11 cellular contexts compared by ENCODE assay signal in genomic region chr22:30436196-30436595, GRCh38. TPM values are rescaled to one million over a fixed set of nuclear protein-coding genes. Genes with fewer than 3 reads are reported as not detected.
DNase-seq lines count a peak whose midpoint lies in the region; ATAC-seq, FAIRE-seq and TF ChIP-seq lines count a peak whose summit lies in the region.
"Had no signal": no experiment of that assay in that cellular context is flagged by ENCODE, and none has a peak within 500 bp of the region (broad histone marks: within the 10 kb centered on the region; RNA-seq: fewer than 3 reads in every experiment).

No MANE protein-coding gene starts in this region.

- TF ChIP-seq CTCF in liver (IDR thresholded peaks at IDR 0.05; ENCODE audit: low read depth, low read length, missing input control): no peak
- no peak for TF ChIP-seq CTCF in HepG2 (CRISPR knock-in tag; IDR thresholded peaks at IDR 0.05)
- no peak for TF ChIP-seq CTCF in SU-DHL-6 (IDR thresholded peaks at IDR 0.05; ENCODE audit: insufficient read depth, low read length, poor library complexity, severe bottlenecking)
- TF ChIP-seq CTCF in esophagus squamous epithelium (IDR thresholded peaks at IDR 0.05): no peak
- no peak for TF ChIP-seq CTCF in upper lobe of right lung (IDR thresholded peaks at IDR 0.05)

- no peak overlapping the region for H3K9ac ChIP-seq in liver (ENCODE audit: low read depth in 1 of 2, low read length in 2 of 2)
- no peak overlapping the region for H3K9ac ChIP-seq in HepG2 (ENCODE audit: insufficient read depth, low read depth, low read length)
- H3K9ac ChIP-seq in SU-DHL-6 (ENCODE audit: low read length): peak overlapping the region; percentile 27; the same call in 1 of the 2 replicates

- no peak for ATAC-seq in HepG2
- no peak for ATAC-seq in upper lobe of right lung
- no peak for ATAC-seq in GM21529 (IDR thresholded peaks at IDR 0.05; ENCODE audit: unreplicated experiment)
- ATAC-seq in HG03135 (IDR thresholded peaks at IDR 0.05; ENCODE audit: unreplicated experiment): no peak
- ATAC-seq in HG03442 (IDR thresholded peaks at IDR 0.05; ENCODE audit: unreplicated experiment): no peak

- POLR2A ChIA-PET in HepG2 (lab: Yijun Ruan, JAX): interaction anchor here (2.5 kb wide), 1 partner anchor 13 kb away, joined by 8 read pairs; no protein-coding TSS in a partner anchor

- H3K27ac ChIP-seq in liver (ENCODE audit: low read depth in 1 of 2, low read length in 2 of 2) (peak overlapping the region; percentile 36 to 48), HepG2 (ENCODE audit: extremely low read length, insufficient read depth, low read length) (no peak overlapping the region), SU-DHL-6 (ENCODE audit: low read depth, low read length) (peak overlapping the region; percentile 37; the same call in 1 of the 2 replicates), esophagus squamous epithelium (peak overlapping the region; percentile 10 to 71 (median 62)), upper lobe of right lung (peak overlapping the region; percentile 49)

- CTCF ChIA-PET in HepG2 (lab: Yijun Ruan, JAX; ENCODE audit: low intra/inter-chr PET ratio, low total read pairs): no interaction called here

- DNase-seq in HepG2 (ENCODE audit: low spot score) (no peak), esophagus squamous epithelium (lab: John Stamatoyannopoulos, UW) (no peak), upper lobe of right lung (no peak)
- DNase-seq: NCI-H187 had no signal

- H3K36me3 ChIP-seq in liver (ENCODE audit: control insufficient read depth in 4 of 4, insufficient read depth in 3 of 4, low read depth in 1 of 4, low read length in 3 of 4) (no peaks in the 10 kb centered on the region), HepG2 (replicated peaks in 1 of 2; ENCODE audit: control insufficient read depth in 1 of 2, insufficient read depth in 2 of 2, low read length in 2 of 2) (no peaks in the 10 kb centered on the region), SU-DHL-6 (ENCODE audit: low read length) (no peaks in the 10 kb centered on the region), esophagus squamous epithelium (no peaks in the 10 kb centered on the region), upper lobe of right lung (no peaks in the 10 kb centered on the region)

- 89% methylated on average over 2 of the region's 2 CpGs for WGBS in liver
- WGBS in HepG2 (ENCODE audit: low lambda C conversion rate): 100% methylated on average over 1 of the region's 2 CpGs
- WGBS in esophagus squamous epithelium, 2 donors: 42 to 69% methylated on average over 2 of the region's 2 CpGs

- H3K4me2 ChIP-seq in HepG2 (ENCODE audit: low read depth, low read length) (no peak overlapping the region), SU-DHL-6 (ENCODE audit: low read depth, low read length, poor library complexity, severe bottlenecking) (peak overlapping the region; percentile 55)

- TF ChIP-seq EP300 in HepG2 (IDR thresholded peaks at IDR 0.05; ENCODE audit: low read depth in 2 of 2, low read length in 2 of 2): no peak
- TF ChIP-seq EP300 in HepG2 (CRISPR knock-in tag; IDR thresholded peaks at IDR 0.05; ENCODE audit: borderline replicate concordance): no peak

- no peak for FAIRE-seq in HepG2 (lab: Jason Lieb, UNC)

- H3K9me2 ChIP-seq in SU-DHL-6 (replicated peaks; ENCODE audit: insufficient read depth, low read length): no peaks in the 10 kb centered on the region

- H3K27me3 ChIP-seq in liver (ENCODE audit: control insufficient read depth in 4 of 4, insufficient read depth in 4 of 4, low read length in 3 of 4) (no peaks in the 10 kb centered on the region), HepG2 (ENCODE audit: control insufficient read depth in 1 of 2, insufficient read depth in 2 of 2, low read length in 2 of 2) (peaks cover 0 to 7% of the 10 kb centered on the region in 2 experiments; a peak in 3 of 5 replicates), SU-DHL-6 (ENCODE audit: low read length) (no peaks in the 10 kb centered on the region), esophagus squamous epithelium (peaks cover 0 to 30% (median 0%) of the 10 kb centered on the region in 4 donors), upper lobe of right lung (peaks cover 9% of the 10 kb centered on the region)

- H2AFZ ChIP-seq in HepG2 (ENCODE audit: low read length): no peak overlapping the region
- H2AFZ ChIP-seq in SU-DHL-6 (ENCODE audit: low read depth, low read length, severe bottlenecking): peak overlapping the region; percentile 83

- BruUV-seq in HepG2 (replicated peaks; lab: Mats Ljungman, UMichigan): no TSS peak

- H4K20me1 ChIP-seq in HepG2 (ENCODE audit: insufficient read depth, low read length): no peaks in the 10 kb centered on the region
- H4K20me1 ChIP-seq in SU-DHL-6 (ENCODE audit: low read depth, low read length): no peaks in the 10 kb centered on the region

- TF ChIP-seq RAD21 in liver (IDR thresholded peaks at IDR 0.05) (no peak), HepG2 (CRISPR knock-in tag; IDR thresholded peaks at IDR 0.05) (no peak)

- TF ChIP-seq POLR2A in HepG2 (IDR thresholded peaks at IDR 0.05; ENCODE audit: insufficient read depth in 1 of 2, low read depth in 2 of 2, low read length in 2 of 2): no peak
- no peak for TF ChIP-seq POLR2A in esophagus squamous epithelium (IDR thresholded peaks at IDR 0.05)

- peaks cover 4 to 28% (median 18%) of the 10 kb centered on the region in 4 donors for H3K4me1 ChIP-seq in liver (ENCODE audit: control insufficient read depth in 4 of 4, insufficient read depth in 4 of 4, low read length in 3 of 4)
- H3K4me1 ChIP-seq in HepG2 (ENCODE audit: insufficient read depth, low read length): peaks cover 42% of the 10 kb centered on the region
- H3K4me1 ChIP-seq in esophagus squamous epithelium: peaks cover 0 to 52% (median 5%) of the 10 kb centered on the region in 3 donors
- no peaks in the 10 kb centered on the region for H3K4me1 ChIP-seq in upper lobe of right lung

- peaks cover 11% of the 10 kb centered on the region for H3F3A ChIP-seq in SU-DHL-6 (ENCODE audit: insufficient read depth)

- in situ Hi-C loops in HepG2 (cut with HindIII; ENCODE audit: extremely low pct_ligation_motif_present, low pct_unique_long_range_greater_than_20kb): no loop called here

- H3K4me3 ChIP-seq in liver (ENCODE audit: low read depth in 1 of 3, low read length in 3 of 3) (no peak overlapping the region), HepG2 (replicated peaks in 1 of 3; ENCODE audit: insufficient read depth in 1 of 3, low read depth in 2 of 3, low read length in 3 of 3) (no peak overlapping the region), SU-DHL-6 (ENCODE audit: insufficient read depth, low read length, poor library complexity, severe bottlenecking) (peak overlapping the region; percentile 41), esophagus squamous epithelium (no peak overlapping the region), upper lobe of right lung (no peak overlapping the region)

- H3K79me2 ChIP-seq in HepG2 (ENCODE audit: insufficient read depth, low read length): no peaks in the 10 kb centered on the region
- H3K79me2 ChIP-seq in SU-DHL-6 (ENCODE audit: insufficient read depth, low read length): no peaks in the 10 kb centered on the region

- H3K9me3 ChIP-seq in liver (ENCODE audit: control insufficient read depth in 4 of 4, low read length in 3 of 4): no peaks in the 10 kb centered on the region
- H3K9me3 ChIP-seq in HepG2 (ENCODE audit: low read length): no peaks in the 10 kb centered on the region
- no peaks in the 10 kb centered on the region for H3K9me3 ChIP-seq in SU-DHL-6 (ENCODE audit: insufficient read depth, low read length)
- no peaks in the 10 kb centered on the region for H3K9me3 ChIP-seq in esophagus squamous epithelium
- H3K9me3 ChIP-seq in upper lobe of right lung: no peaks in the 10 kb centered on the region

- intact Hi-C loops in HepG2 (cut with micrococcal nuclease; ENCODE audit: unreplicated experiment): no loop called here
- intact Hi-C loops in esophagus squamous epithelium (cut with DNase I): no loop called here
- intact Hi-C loops in upper lobe of right lung (cut with DNase I): no loop called here

RNA-seq across cellular contexts. Expression of gene MTFP1, which starts 10.6 kb away (rescaled TPM):
- 1 to 10 TPM; 6.8 to 9.5 TPM for total RNA-seq in liver
- polyA plus RNA-seq in liver: 10 to 100 TPM in 1 of 2 donors, 1 to 10 TPM in 1; 8.2 to 20.2 TPM
- 40.3 and 45.6 TPM in 2 replicates for total RNA-seq in HepG2 (2016; rRNA removed; fragmentation: Illumina TruSeq; extraction: Trizol)
- 33.4 and 35.3 TPM in 2 replicates for total RNA-seq in HepG2 (2016; cell fraction: cytosol; rRNA removed; fragmentation: Illumina TruSeq; extraction: Trizol; ENCODE audit: low read depth)
- 40.9 and 46.1 TPM in 2 replicates for total RNA-seq in HepG2 (2016; cell fraction: insoluble cytoplasmic fraction; rRNA removed; fragmentation: Illumina TruSeq; extraction: Trizol)
- 44.5 and 56.8 TPM in 2 replicates for total RNA-seq in HepG2 (2016; cell fraction: membrane; rRNA removed; fragmentation: Illumina TruSeq; extraction: Trizol)
- 24.5 and 30.0 TPM in 2 replicates for total RNA-seq in HepG2 (2016; cell fraction: nucleus; rRNA removed; fragmentation: Illumina TruSeq; extraction: Trizol)
- 29.5 TPM in 2 replicates for polyA plus RNA-seq in HepG2 (2011; rRNA removed)
- polyA plus RNA-seq in HepG2 (2011; cell fraction: cytosol; rRNA removed): 33.0 and 55.8 TPM in 2 replicates
- polyA plus RNA-seq in HepG2 (2011; cell fraction: nucleus; rRNA removed): 33.3 and 33.4 TPM in 2 replicates
- polyA plus RNA-seq in HepG2 (2012): 16.5 and 23.5 TPM in 2 replicates
- 26.8 and 41.3 TPM in 2 replicates for polyA plus RNA-seq in HepG2 (2016; cell fraction: cytosol; fragmentation: Illumina TruSeq; extraction: Trizol; ENCODE audit: low read depth)
- polyA plus RNA-seq in HepG2 (2016; cell fraction: insoluble cytoplasmic fraction; fragmentation: Illumina TruSeq; extraction: Trizol; ENCODE audit: low read depth): 32.6 and 35.9 TPM in 2 replicates
- 36.2 and 46.2 TPM in 2 replicates for polyA plus RNA-seq in HepG2 (2016; cell fraction: membrane; fragmentation: Illumina TruSeq; extraction: Trizol; ENCODE audit: low read depth)
- polyA plus RNA-seq in HepG2 (2016; cell fraction: nucleus; fragmentation: Illumina TruSeq; extraction: Trizol; ENCODE audit: insufficient read depth, low read depth): 42.3 and 44.8 TPM in 2 replicates
- polyA minus RNA-seq in HepG2 (2011; rRNA and poly(A)+ RNA removed; ENCODE audit: low replicate concordance): 41.9 and 45.1 TPM in 2 replicates
- polyA minus RNA-seq in HepG2 (2011; cell fraction: cytosol; rRNA and poly(A)+ RNA removed): 13.7 and 14.0 TPM in 2 replicates
- polyA minus RNA-seq in HepG2 (2011; cell fraction: nucleus; rRNA and poly(A)+ RNA removed): 5.2 and 9.7 TPM in 2 replicates
- 10 to 100 TPM; 15.9 to 21.2 (median 19.0) TPM for total RNA-seq in esophagus squamous epithelium
- total RNA-seq in upper lobe of right lung: 11.3 TPM

RNA-seq across cellular contexts. Expression of gene SEC14L3, which starts 35.6 kb away (rescaled TPM):
- total RNA-seq in liver (under 1 TPM in 1 of 2 donors, not detected in 1; 0.33 TPM), HepG2 (2016; rRNA removed; fragmentation: Illumina TruSeq; extraction: Trizol) (not detected in 2 replicates), esophagus squamous epithelium (under 1 TPM in 1 of 4 donors, not detected in 3; 0.19 TPM), upper lobe of right lung (not detected)
- polyA plus RNA-seq in liver (under 1 TPM in 1 of 2 donors, not detected in 1; 0.32 TPM), HepG2 (2011; rRNA removed) (not detected in 2 replicates)
- total RNA-seq in HepG2 (2016; cell fraction: cytosol; rRNA removed; fragmentation: Illumina TruSeq; extraction: Trizol; ENCODE audit: low read depth): not detected in 2 replicates
- not detected in 2 replicates for total RNA-seq in HepG2 (2016; cell fraction: insoluble cytoplasmic fraction; rRNA removed; fragmentation: Illumina TruSeq; extraction: Trizol)
- not detected in 2 replicates for total RNA-seq in HepG2 (2016; cell fraction: membrane; rRNA removed; fragmentation: Illumina TruSeq; extraction: Trizol)
- not detected in 2 replicates for total RNA-seq in HepG2 (2016; cell fraction: nucleus; rRNA removed; fragmentation: Illumina TruSeq; extraction: Trizol)
- polyA plus RNA-seq in HepG2 (2011; cell fraction: cytosol; rRNA removed): not detected in 2 replicates
- polyA plus RNA-seq in HepG2 (2011; cell fraction: nucleus; rRNA removed): not detected in 2 replicates
- polyA plus RNA-seq in HepG2 (2012): not detected in 2 replicates
- not detected in 2 replicates for polyA plus RNA-seq in HepG2 (2016; cell fraction: cytosol; fragmentation: Illumina TruSeq; extraction: Trizol; ENCODE audit: low read depth)
- polyA plus RNA-seq in HepG2 (2016; cell fraction: insoluble cytoplasmic fraction; fragmentation: Illumina TruSeq; extraction: Trizol; ENCODE audit: low read depth): not detected in 2 replicates
- polyA plus RNA-seq in HepG2 (2016; cell fraction: membrane; fragmentation: Illumina TruSeq; extraction: Trizol; ENCODE audit: low read depth): not detected in 2 replicates
- not detected in 2 replicates for polyA plus RNA-seq in HepG2 (2016; cell fraction: nucleus; fragmentation: Illumina TruSeq; extraction: Trizol; ENCODE audit: insufficient read depth, low read depth)
- 0.07 TPM in 1 of 2 replicates, not detected in the other for polyA minus RNA-seq in HepG2 (2011; rRNA and poly(A)+ RNA removed; ENCODE audit: low replicate concordance)
- not detected in 2 replicates for polyA minus RNA-seq in HepG2 (2011; cell fraction: cytosol; rRNA and poly(A)+ RNA removed)
- polyA minus RNA-seq in HepG2 (2011; cell fraction: nucleus; rRNA and poly(A)+ RNA removed): not detected in 2 replicates
- total RNA-seq: HT1080 had no signal
- polyA plus RNA-seq: neural cell had no signal

RNA-seq across cellular contexts. Expression of gene SEC14L2, which starts 39.4 kb away (rescaled TPM):
- 100 to 1,000 TPM in 1 of 2 donors, 1 to 10 TPM in 1; 6.5 to 110 TPM for total RNA-seq in liver
- 10 to 100 TPM; 27.6 to 71.6 TPM for polyA plus RNA-seq in liver
- 4.1 and 5.3 TPM in 2 replicates for total RNA-seq in HepG2 (2016; rRNA removed; fragmentation: Illumina TruSeq; extraction: Trizol)
- 0.71 and 0.88 TPM in 2 replicates for total RNA-seq in HepG2 (2016; cell fraction: cytosol; rRNA removed; fragmentation: Illumina TruSeq; extraction: Trizol; ENCODE audit: low read depth)
- 5.1 TPM in 2 replicates for total RNA-seq in HepG2 (2016; cell fraction: insoluble cytoplasmic fraction; rRNA removed; fragmentation: Illumina TruSeq; extraction: Trizol)
- 2.0 and 2.8 TPM in 2 replicates for total RNA-seq in HepG2 (2016; cell fraction: membrane; rRNA removed; fragmentation: Illumina TruSeq; extraction: Trizol)
- total RNA-seq in HepG2 (2016; cell fraction: nucleus; rRNA removed; fragmentation: Illumina TruSeq; extraction: Trizol): 3.5 and 5.0 TPM in 2 replicates
- polyA plus RNA-seq in HepG2 (2011; rRNA removed): 5.1 and 9.1 TPM in 2 replicates
- polyA plus RNA-seq in HepG2 (2011; cell fraction: cytosol; rRNA removed): 6.9 and 7.2 TPM in 2 replicates
- 13.4 and 15.2 TPM in 2 replicates for polyA plus RNA-seq in HepG2 (2011; cell fraction: nucleus; rRNA removed)
- 4.1 and 4.7 TPM in 2 replicates for polyA plus RNA-seq in HepG2 (2012)
- 1.8 and 2.4 TPM in 2 replicates for polyA plus RNA-seq in HepG2 (2016; cell fraction: cytosol; fragmentation: Illumina TruSeq; extraction: Trizol; ENCODE audit: low read depth)
- 5.3 and 5.4 TPM in 2 replicates for polyA plus RNA-seq in HepG2 (2016; cell fraction: insoluble cytoplasmic fraction; fragmentation: Illumina TruSeq; extraction: Trizol; ENCODE audit: low read depth)
- polyA plus RNA-seq in HepG2 (2016; cell fraction: membrane; fragmentation: Illumina TruSeq; extraction: Trizol; ENCODE audit: low read depth): 1.9 and 2.3 TPM in 2 replicates
- 5.5 and 6.3 TPM in 2 replicates for polyA plus RNA-seq in HepG2 (2016; cell fraction: nucleus; fragmentation: Illumina TruSeq; extraction: Trizol; ENCODE audit: insufficient read depth, low read depth)
- 13.5 and 19.9 TPM in 2 replicates for polyA minus RNA-seq in HepG2 (2011; rRNA and poly(A)+ RNA removed; ENCODE audit: low replicate concordance)
- 4.4 and 5.6 TPM in 2 replicates for polyA minus RNA-seq in HepG2 (2011; cell fraction: cytosol; rRNA and poly(A)+ RNA removed)
- polyA minus RNA-seq in HepG2 (2011; cell fraction: nucleus; rRNA and poly(A)+ RNA removed): 11.5 and 19.1 TPM in 2 replicates
- 10 to 100 TPM; 16.6 to 45.4 (median 28.2) TPM for total RNA-seq in esophagus squamous epithelium
- total RNA-seq in upper lobe of right lung: 7.1 TPM

RNA-seq across cellular contexts. Expression of gene RNF215, which starts 49.0 kb away (rescaled TPM):
- total RNA-seq in liver: 1 to 10 TPM; 7.2 to 7.3 TPM
- 1 to 10 TPM in 1 of 2 donors, under 1 TPM in 1; 0.71 to 4.4 TPM for polyA plus RNA-seq in liver
- 2.4 and 5.3 TPM in 2 replicates for total RNA-seq in HepG2 (2016; rRNA removed; fragmentation: Illumina TruSeq; extraction: Trizol)
- total RNA-seq in HepG2 (2016; cell fraction: cytosol; rRNA removed; fragmentation: Illumina TruSeq; extraction: Trizol; ENCODE audit: low read depth): 1.6 and 1.9 TPM in 2 replicates
- 2.5 and 5.7 TPM in 2 replicates for total RNA-seq in HepG2 (2016; cell fraction: insoluble cytoplasmic fraction; rRNA removed; fragmentation: Illumina TruSeq; extraction: Trizol)
- total RNA-seq in HepG2 (2016; cell fraction: membrane; rRNA removed; fragmentation: Illumina TruSeq; extraction: Trizol): 2.5 and 3.5 TPM in 2 replicates
- total RNA-seq in HepG2 (2016; cell fraction: nucleus; rRNA removed; fragmentation: Illumina TruSeq; extraction: Trizol): 7.1 and 8.8 TPM in 2 replicates
- 6.1 and 9.2 TPM in 2 replicates for polyA plus RNA-seq in HepG2 (2011; rRNA removed)
- 3.8 and 4.9 TPM in 2 replicates for polyA plus RNA-seq in HepG2 (2011; cell fraction: cytosol; rRNA removed)
- polyA plus RNA-seq in HepG2 (2011; cell fraction: nucleus; rRNA removed): 55.4 and 60.1 TPM in 2 replicates
- 5.4 and 7.0 TPM in 2 replicates for polyA plus RNA-seq in HepG2 (2012)
- 1.1 and 1.2 TPM in 2 replicates for polyA plus RNA-seq in HepG2 (2016; cell fraction: cytosol; fragmentation: Illumina TruSeq; extraction: Trizol; ENCODE audit: low read depth)
- polyA plus RNA-seq in HepG2 (2016; cell fraction: insoluble cytoplasmic fraction; fragmentation: Illumina TruSeq; extraction: Trizol; ENCODE audit: low read depth): 1.6 and 1.8 TPM in 2 replicates
- polyA plus RNA-seq in HepG2 (2016; cell fraction: membrane; fragmentation: Illumina TruSeq; extraction: Trizol; ENCODE audit: low read depth): 1.9 and 2.2 TPM in 2 replicates
- 17.7 and 18.4 TPM in 2 replicates for polyA plus RNA-seq in HepG2 (2016; cell fraction: nucleus; fragmentation: Illumina TruSeq; extraction: Trizol; ENCODE audit: insufficient read depth, low read depth)
- 10.6 and 16.6 TPM in 2 replicates for polyA minus RNA-seq in HepG2 (2011; rRNA and poly(A)+ RNA removed; ENCODE audit: low replicate concordance)
- 2.3 and 4.5 TPM in 2 replicates for polyA minus RNA-seq in HepG2 (2011; cell fraction: cytosol; rRNA and poly(A)+ RNA removed)
- polyA minus RNA-seq in HepG2 (2011; cell fraction: nucleus; rRNA and poly(A)+ RNA removed): 12.6 and 12.9 TPM in 2 replicates
- 1 to 10 TPM; 2.3 to 8.4 (median 3.9) TPM for total RNA-seq in esophagus squamous epithelium
- total RNA-seq in upper lobe of right lung: 16.5 TPM
